In genomic region chr7:17680026-17680425, GRCh38 we compare ENCODE assay signal across 9 cellular contexts.
A peak's percentile ranks its signal among the peaks of the same experiment; 100 is the strongest.
DNase-seq lines count a peak whose midpoint lies in the region; ATAC-seq, FAIRE-seq and TF ChIP-seq lines count a peak whose summit lies in the region.
"Had no signal": no experiment of that assay in that cellular context is flagged by ENCODE, and none has a peak within 500 bp of the region (broad histone marks: within the 10 kb centered on the region; RNA-seq: fewer than 3 reads in every experiment).

No MANE protein-coding gene starts in this region.

- no peaks in the 10 kb centered on the region for H3K79me2 ChIP-seq in HepG2 (ENCODE audit: insufficient read depth, low read length)

- no peak overlapping the region for H3K4me3 ChIP-seq in liver (ENCODE audit: low read depth in 1 of 3, low read length in 3 of 3)
- H3K4me3 ChIP-seq in HepG2 (replicated peaks in 1 of 3; ENCODE audit: insufficient read depth in 1 of 3, low read depth in 2 of 3, low read length in 3 of 3), result no peak overlapping the region
- no peak overlapping the region for H3K4me3 ChIP-seq in epithelial cell of proximal tubule (ENCODE audit: low read depth, low read length)
- no peak overlapping the region for H3K4me3 ChIP-seq in mucosa of descending colon

- TF ChIP-seq EP300 in HepG2 (IDR thresholded peaks at IDR 0.05; ENCODE audit: low read depth in 2 of 2, low read length in 2 of 2) (no peak), HepG2 (CRISPR knock-in tag; IDR thresholded peaks at IDR 0.05; ENCODE audit: borderline replicate concordance) (no peak)

- no peaks in the 10 kb centered on the region for H3K36me3 ChIP-seq in liver (ENCODE audit: control insufficient read depth in 4 of 4, insufficient read depth in 3 of 4, low read depth in 1 of 4, low read length in 3 of 4)
- H3K36me3 ChIP-seq in HepG2 (replicated peaks in 1 of 2; ENCODE audit: control insufficient read depth in 1 of 2, insufficient read depth in 2 of 2, low read length in 2 of 2), result no peaks in the 10 kb centered on the region
- no peaks in the 10 kb centered on the region for H3K36me3 ChIP-seq in mucosa of descending colon (ENCODE audit: low read depth)

- H3K9me3 ChIP-seq in liver (ENCODE audit: control insufficient read depth in 4 of 4, low read length in 3 of 4) (no peaks in the 10 kb centered on the region), HepG2 (ENCODE audit: low read length) (no peaks in the 10 kb centered on the region), mucosa of descending colon (no peaks in the 10 kb centered on the region)

- H4K20me1 ChIP-seq in HepG2 (ENCODE audit: insufficient read depth, low read length), result no peaks in the 10 kb centered on the region

- CTCF ChIA-PET in HepG2 (lab: Yijun Ruan, JAX; ENCODE audit: low intra/inter-chr PET ratio, low total read pairs), result interaction anchor here (1.7 kb wide), 1 partner anchor 666 kb away, joined by 7 read pairs; no protein-coding TSS in a partner anchor

- BruUV-seq in HepG2 (replicated peaks; lab: Mats Ljungman, UMichigan), result no TSS peak

- no peak overlapping the region for H3K27ac ChIP-seq in liver (ENCODE audit: low read depth in 1 of 2, low read length in 2 of 2)
- no peak overlapping the region for H3K27ac ChIP-seq in HepG2 (ENCODE audit: extremely low read length, insufficient read depth, low read length)

- H3K4me1 ChIP-seq in liver (ENCODE audit: control insufficient read depth in 4 of 4, insufficient read depth in 4 of 4, low read length in 3 of 4) (peaks cover 0 to 4% (median 0%) of the 10 kb centered on the region in 4 donors), HepG2 (ENCODE audit: insufficient read depth, low read length) (no peaks in the 10 kb centered on the region), mucosa of descending colon (ENCODE audit: low read depth) (no peaks in the 10 kb centered on the region)

- H3K4me2 ChIP-seq in HepG2 (ENCODE audit: low read depth, low read length), result no peak overlapping the region

- no peak for TF ChIP-seq RAD21 in liver (IDR thresholded peaks at IDR 0.05)
- TF ChIP-seq RAD21 in HepG2 (CRISPR knock-in tag; IDR thresholded peaks at IDR 0.05), result no peak

- H3K27me3 ChIP-seq in liver (ENCODE audit: control insufficient read depth in 4 of 4, insufficient read depth in 4 of 4, low read length in 3 of 4) (peaks cover 0 to 2% (median 0%) of the 10 kb centered on the region in 4 donors), HepG2 (ENCODE audit: control insufficient read depth in 1 of 2, insufficient read depth in 2 of 2, low read length in 2 of 2) (peaks cover 0 to 2% of the 10 kb centered on the region in 2 experiments; a peak in 1 of 5 replicates)

- no peak for TF ChIP-seq POLR2A in HepG2 (IDR thresholded peaks at IDR 0.05; ENCODE audit: insufficient read depth in 1 of 2, low read depth in 2 of 2, low read length in 2 of 2)

- H3K9ac ChIP-seq in liver (ENCODE audit: low read depth in 1 of 2, low read length in 2 of 2) (no peak overlapping the region), HepG2 (ENCODE audit: insufficient read depth, low read depth, low read length) (no peak overlapping the region)

- ATAC-seq in HepG2, result no peak
- ATAC-seq in mucosa of descending colon, result peak; percentile 55
- no peak for ATAC-seq in HG03108 (IDR thresholded peaks at IDR 0.05; ENCODE audit: unreplicated experiment)
- ATAC-seq in HG03565 (IDR thresholded peaks at IDR 0.05; ENCODE audit: unreplicated experiment), result no peak

- intact Hi-C loops in HepG2 (cut with micrococcal nuclease; ENCODE audit: unreplicated experiment) (loop anchor here (2.0 to 5.0 kb wide), 3 partner anchors 667 to 987 kb away; no protein-coding TSS in a partner anchor), mucosa of descending colon (cut with DNase I, micrococcal nuclease) (loop anchor here in 1 of 2 donors (10.0 kb wide), 1 partner anchor 665 kb away; no protein-coding TSS in a partner anchor)

- 15% methylated on average over 6 of the region's 6 CpGs for WGBS in liver
- 3% methylated on average over 5 of the region's 6 CpGs for WGBS in HepG2 (ENCODE audit: low lambda C conversion rate)

- DNase-seq in HepG2 (ENCODE audit: low spot score) (no peak), epithelial cell of proximal tubule (ENCODE audit: low read depth) (peak; percentile 83), mucosa of descending colon (peak in 2 of 3 donors; percentile 23 to 44), SW480 (ENCODE audit: low spot score) (no peak)
- no peak for DNase-seq in activated CD4-positive, CD25-positive, alpha-beta regulatory T cell treated with anti-CD3 and anti-CD28 coated beads, Interleukin-2, amount 50 U/mL, for 72 hours
- DNase-seq: effector CD4-positive, alpha-beta T cell had no signal

- in situ Hi-C loops in HepG2 (cut with HindIII; ENCODE audit: extremely low pct_ligation_motif_present, low pct_unique_long_range_greater_than_20kb), result loop anchor here (10.0 kb wide), 1 partner anchor 645 kb away; no protein-coding TSS in a partner anchor

- TF ChIP-seq CTCF in liver (IDR thresholded peaks at IDR 0.05; ENCODE audit: low read depth, low read length, missing input control), result no peak
- TF ChIP-seq CTCF in HepG2 (CRISPR knock-in tag; IDR thresholded peaks at IDR 0.05), result no peak
- TF ChIP-seq CTCF in epithelial cell of proximal tubule (conservative IDR thresholded peaks at IDR 0.05; ENCODE audit: low read depth, low read length), result no peak
- TF ChIP-seq CTCF in mucosa of descending colon (IDR thresholded peaks at IDR 0.05), result no peak

- no peak overlapping the region for H2AFZ ChIP-seq in HepG2 (ENCODE audit: low read length)

- POLR2A ChIA-PET in HepG2 (lab: Yijun Ruan, JAX), result no interaction called here

- FAIRE-seq in HepG2 (lab: Jason Lieb, UNC), result no peak

TF ChIP-seq in liver, 16 proteins besides CTCF, POLR2A, EP300 and RAD21:
- TF ChIP-seq NR2F2 (IDR thresholded peaks at IDR 0.05), result peak; percentile 63
- TF ChIP-seq HNF4A (conservative IDR thresholded peaks at IDR 0.05), result no peak

TF ChIP-seq in HepG2, 621 proteins besides CTCF, POLR2A, EP300 and RAD21:
- TF ChIP-seq ZNF670 (CRISPR knock-in tag; IDR thresholded peaks at IDR 0.05; ENCODE audit: borderline replicate concordance) (no peak), KDM2A (CRISPR knock-in tag; IDR thresholded peaks at IDR 0.05; ENCODE audit: borderline replicate concordance, low read depth) (no peak), ZBTB3 (CRISPR knock-in tag; IDR thresholded peaks at IDR 0.05; ENCODE audit: borderline replicate concordance, low read depth) (no peak), ZNF83 (CRISPR knock-in tag; IDR thresholded peaks at IDR 0.05; ENCODE audit: borderline replicate concordance) (no peak), ZNF615 (CRISPR knock-in tag; IDR thresholded peaks at IDR 0.05; ENCODE audit: borderline replicate concordance) (no peak)
- TF ChIP-seq, protein P1, sequence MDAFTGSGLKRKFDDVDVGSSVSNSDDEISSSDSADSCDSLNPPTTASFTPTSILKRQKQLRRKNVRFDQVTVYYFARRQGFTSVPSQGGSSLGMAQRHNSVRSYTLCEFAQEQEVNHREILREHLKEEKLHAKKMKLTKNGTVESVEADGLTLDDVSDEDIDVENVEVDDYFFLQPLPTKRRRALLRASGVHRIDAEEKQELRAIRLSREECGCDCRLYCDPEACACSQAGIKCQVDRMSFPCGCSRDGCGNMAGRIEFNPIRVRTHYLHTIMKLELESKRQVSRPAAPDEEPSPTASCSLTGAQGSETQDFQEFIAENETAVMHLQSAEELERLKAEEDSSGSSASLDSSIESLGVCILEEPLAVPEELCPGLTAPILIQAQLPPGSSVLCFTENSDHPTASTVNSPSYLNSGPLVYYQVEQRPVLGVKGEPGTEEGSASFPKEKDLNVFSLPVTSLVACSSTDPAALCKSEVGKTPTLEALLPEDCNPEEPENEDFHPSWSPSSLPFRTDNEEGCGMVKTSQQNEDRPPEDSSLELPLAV (CRISPR knock-in tag; conservative IDR thresholded peaks at IDR 0.05; ENCODE audit: low read depth), result no peak
TF ChIP-seq in HepG2: peak in this region for 0.

Comparison
In these comparisons a context has a peak if more than half of its experiments do, and no peak if none do; other contexts are left out.
1. DNase-seq: peak in epithelial cell of proximal tubule (single experiment) and mucosa of descending colon (2 of 3); none in HepG2 (single experiment), activated CD4-positive, CD25-positive, alpha-beta regulatory T cell treated with anti-CD3 and anti-CD28 coated beads, Interleukin-2, amount 50 U/mL, for 72 hours (single experiment) and SW480 (single experiment).